In the genomic region with DNA sequence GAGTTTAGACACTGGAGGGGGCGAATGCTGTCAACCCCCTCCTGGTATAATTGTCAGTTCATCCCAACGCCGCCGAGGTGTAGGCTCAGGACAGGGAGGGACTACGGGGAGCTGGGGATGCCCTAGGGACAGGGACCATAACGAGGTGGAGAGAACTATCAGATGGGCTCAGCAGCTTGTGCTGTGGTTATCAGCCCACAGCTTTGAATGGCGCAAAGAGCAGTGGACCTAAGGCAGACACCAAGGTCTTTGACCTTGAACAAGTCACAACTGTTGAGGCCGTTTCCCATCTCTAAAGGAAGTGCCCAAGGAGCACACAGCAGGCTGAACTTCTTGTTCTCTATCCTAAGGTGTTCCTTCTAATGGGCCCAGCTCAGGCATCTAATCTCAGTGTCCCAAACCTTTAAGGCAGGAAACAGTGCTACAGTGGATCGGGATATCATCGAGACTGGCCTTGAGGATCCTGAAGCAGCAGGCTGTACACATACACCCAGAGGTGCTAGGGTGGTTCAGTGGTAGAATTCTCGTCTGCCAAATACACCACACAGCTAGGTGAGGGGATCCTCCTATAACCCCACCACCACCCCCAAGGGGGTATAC, we compare ENCODE assay signal across 6 cellular contexts. TPM values are rescaled to one million over a fixed set of nuclear protein-coding genes. Genes with fewer than 3 reads are reported as not detected.
DNase-seq lines count a peak whose midpoint lies in the region; ATAC-seq, FAIRE-seq and TF ChIP-seq lines count a peak whose summit lies in the region.

No MANE protein-coding gene starts in this region.

- H3K36me3 ChIP-seq in HepG2 (replicated peaks in 1 of 2; ENCODE audit: control insufficient read depth in 1 of 2, insufficient read depth in 2 of 2, low read length in 2 of 2), result peaks cover 21 to 27% of the 10 kb centered on the region in 2 experiments

- peaks cover 19% of the 10 kb centered on the region for H3K4me1 Mint-ChIP-seq in WTC11

- no peaks in the 10 kb centered on the region for H4K20me1 ChIP-seq in HepG2 (ENCODE audit: insufficient read depth, low read length)

- TF ChIP-seq RAD21 in HepG2 (CRISPR knock-in tag; IDR thresholded peaks at IDR 0.05), result no peak

- CTCF ChIA-PET in WTC11 (lab: Charles Lee) (interaction anchor here (0.6 to 4.5 kb wide), 31 partner anchors 10 to 252 kb away, joined by 3 to 74 read pairs (median 7); partner anchors contain the start of genes B3GAT3, BSCL2, C11orf98 and CSKMT), HepG2 (lab: Yijun Ruan, JAX; ENCODE audit: low intra/inter-chr PET ratio, low total read pairs) (interaction anchor here (3.1 kb wide), 1 partner anchor 20 kb away, joined by 14 read pairs; the partner anchor contains the start of genes EML3 and ROM1)

- H3K36me3 Mint-ChIP-seq in WTC11, result peaks cover 52% of the 10 kb centered on the region

- H3K27me3 ChIP-seq in HepG2 (ENCODE audit: control insufficient read depth in 1 of 2, insufficient read depth in 2 of 2, low read length in 2 of 2), result no peaks in the 10 kb centered on the region; a peak in 1 of 5 replicates

- BruUV-seq in HepG2 (replicated peaks; lab: Mats Ljungman, UMichigan), result no TSS peak

- no peaks in the 10 kb centered on the region; the same call in 1 of the 2 replicates for H3K27me3 Mint-ChIP-seq in WTC11 (ENCODE audit: low read depth)

- TF ChIP-seq CTCF in WTC11 (IDR thresholded peaks at IDR 0.05) (no peak), HepG2 (CRISPR knock-in tag; IDR thresholded peaks at IDR 0.05) (0 out of 2 replicates have a peak, but pooled peaks have one; percentile 17)

- peaks cover 45% of the 10 kb centered on the region for H3K4me1 ChIP-seq in HepG2 (ENCODE audit: insufficient read depth, low read length)

- H3K4me2 ChIP-seq in HepG2 (ENCODE audit: low read depth, low read length), result peak overlapping the region; percentile 86

- H3K27ac Mint-ChIP-seq in WTC11, result peak overlapping the region; percentile 91

- FAIRE-seq in HepG2 (lab: Jason Lieb, UNC), result no peak

- no peak for TF ChIP-seq POLR2A in HepG2 (IDR thresholded peaks at IDR 0.05; ENCODE audit: insufficient read depth in 1 of 2, low read depth in 2 of 2, low read length in 2 of 2)

- peak; percentile 2 for ATAC-seq in GM18499 (IDR thresholded peaks at IDR 0.05; ENCODE audit: insufficient read depth, unreplicated experiment)
- peak; percentile 10 for ATAC-seq in WTC11
- peak; percentile 38 for ATAC-seq in HepG2
- ATAC-seq in HG03439 (IDR thresholded peaks at IDR 0.05; ENCODE audit: unreplicated experiment), result no peak

- TF ChIP-seq EP300 in HepG2 (IDR thresholded peaks at IDR 0.05; ENCODE audit: low read depth in 2 of 2, low read length in 2 of 2) (no peak), HepG2 (CRISPR knock-in tag; IDR thresholded peaks at IDR 0.05; ENCODE audit: borderline replicate concordance) (no peak)

- peak overlapping the region; percentile 99 for H3K4me3 Mint-ChIP-seq in WTC11

- H3K9ac ChIP-seq in HepG2 (ENCODE audit: insufficient read depth, low read depth, low read length), result peak overlapping the region; percentile 60

- WGBS in HepG2 (ENCODE audit: low lambda C conversion rate), result 24% methylated on average over 9 of the region's 11 CpGs

- DNase-seq in WTC11 (ENCODE audit: low spot score), result no peak
- DNase-seq in HepG2 (ENCODE audit: low spot score), result no peak
- DNase-seq in DMS153 (lab: John Stamatoyannopoulos, UW), result no peak
- DNase-seq in RPMI8226, result no peak

- no peaks in the 10 kb centered on the region for H3K9me3 ChIP-seq in HepG2 (ENCODE audit: low read length)

- peak overlapping the region; percentile 62 for H3K27ac ChIP-seq in HepG2 (ENCODE audit: extremely low read length, insufficient read depth, low read length)

- POLR2A ChIA-PET in WTC11 (lab: Charles Lee), result interaction anchor here (0.6 to 3.1 kb wide), 36 partner anchors 8 to 255 kb away, joined by 3 to 53 read pairs (median 8); partner anchors contain the start of genes ASRGL1, B3GAT3, BSCL2 and C11orf98
- POLR2A ChIA-PET in HepG2 (lab: Yijun Ruan, JAX), result interaction anchor here (0.7 to 4.4 kb wide), 55 partner anchors 9 to 800 kb away, joined by 3 to 160 read pairs (median 8); partner anchors contain the start of genes AHNAK, B3GAT3, C11orf98 and CSKMT

- H3K9me3 Mint-ChIP-seq in WTC11, result no peaks in the 10 kb centered on the region

- in situ Hi-C loops in HepG2 (cut with HindIII; ENCODE audit: extremely low pct_ligation_motif_present, low pct_unique_long_range_greater_than_20kb), result no loop called here

- peak overlapping the region; percentile 27 to 71 (median 58); a peak in 5 of 6 replicates for H3K4me3 ChIP-seq in HepG2 (replicated peaks in 1 of 3; ENCODE audit: insufficient read depth in 1 of 3, low read depth in 2 of 3, low read length in 3 of 3)

- intact Hi-C loops in HepG2 (cut with micrococcal nuclease; ENCODE audit: unreplicated experiment), result loop anchor here (5.0 kb wide), 1 partner anchor 60 kb away; the partner anchor contains the start of gene INTS5

- peaks cover 18% of the 10 kb centered on the region for H3K79me2 ChIP-seq in HepG2 (ENCODE audit: insufficient read depth, low read length)

- H2AFZ ChIP-seq in HepG2 (ENCODE audit: low read length), result no peak overlapping the region

RNA-seq across cellular contexts. Expression of gene TUT1, which starts 1.0 kb away (rescaled TPM):
- total RNA-seq in WTC11 (2021) (35.3 to 40.0 TPM (median 37.3 TPM) in 3 replicates), HepG2 (2016; rRNA removed; fragmentation: Illumina TruSeq; extraction: Trizol) (8.5 and 9.7 TPM in 2 replicates)
- total RNA-seq in HepG2 (2016; cell fraction: cytosol; rRNA removed; fragmentation: Illumina TruSeq; extraction: Trizol; ENCODE audit: low read depth), result 2.2 and 4.6 TPM in 2 replicates
- total RNA-seq in HepG2 (2016; cell fraction: insoluble cytoplasmic fraction; rRNA removed; fragmentation: Illumina TruSeq; extraction: Trizol), result 6.9 and 10.1 TPM in 2 replicates
- total RNA-seq in HepG2 (2016; cell fraction: membrane; rRNA removed; fragmentation: Illumina TruSeq; extraction: Trizol), result 3.7 and 6.0 TPM in 2 replicates
- 8.1 and 9.3 TPM in 2 replicates for total RNA-seq in HepG2 (2016; cell fraction: nucleus; rRNA removed; fragmentation: Illumina TruSeq; extraction: Trizol)
- 14.3 and 17.5 TPM in 2 replicates for polyA plus RNA-seq in HepG2 (2011; rRNA removed)
- 6.3 and 8.4 TPM in 2 replicates for polyA plus RNA-seq in HepG2 (2011; cell fraction: cytosol; rRNA removed)
- 43.5 and 52.1 TPM in 2 replicates for polyA plus RNA-seq in HepG2 (2011; cell fraction: nucleus; rRNA removed)
- 13.1 and 14.1 TPM in 2 replicates for polyA plus RNA-seq in HepG2 (2012)
- 2.4 and 2.7 TPM in 2 replicates for polyA plus RNA-seq in HepG2 (2016; cell fraction: cytosol; fragmentation: Illumina TruSeq; extraction: Trizol; ENCODE audit: low read depth)
- polyA plus RNA-seq in HepG2 (2016; cell fraction: insoluble cytoplasmic fraction; fragmentation: Illumina TruSeq; extraction: Trizol; ENCODE audit: low read depth), result 7.0 and 9.3 TPM in 2 replicates
- polyA plus RNA-seq in HepG2 (2016; cell fraction: membrane; fragmentation: Illumina TruSeq; extraction: Trizol; ENCODE audit: low read depth), result 3.7 and 4.0 TPM in 2 replicates
- polyA plus RNA-seq in HepG2 (2016; cell fraction: nucleus; fragmentation: Illumina TruSeq; extraction: Trizol; ENCODE audit: insufficient read depth, low read depth), result 25.7 TPM in 2 replicates
- polyA minus RNA-seq in HepG2 (2011; rRNA and poly(A)+ RNA removed; ENCODE audit: low replicate concordance), result 12.6 and 15.7 TPM in 2 replicates
- 4.7 and 8.8 TPM in 2 replicates for polyA minus RNA-seq in HepG2 (2011; cell fraction: cytosol; rRNA and poly(A)+ RNA removed)
- polyA minus RNA-seq in HepG2 (2011; cell fraction: nucleus; rRNA and poly(A)+ RNA removed), result 3.9 and 9.4 TPM in 2 replicates

RNA-seq across cellular contexts. Expression of gene MTA2, which starts 9.3 kb away (rescaled TPM):
- total RNA-seq in WTC11 (2021) (101 to 115 TPM (median 103 TPM) in 3 replicates), HepG2 (2016; rRNA removed; fragmentation: Illumina TruSeq; extraction: Trizol) (58.1 and 70.0 TPM in 2 replicates)
- 7.1 and 9.5 TPM in 2 replicates for total RNA-seq in HepG2 (2016; cell fraction: cytosol; rRNA removed; fragmentation: Illumina TruSeq; extraction: Trizol; ENCODE audit: low read depth)
- 50.7 and 71.8 TPM in 2 replicates for total RNA-seq in HepG2 (2016; cell fraction: insoluble cytoplasmic fraction; rRNA removed; fragmentation: Illumina TruSeq; extraction: Trizol)
- total RNA-seq in HepG2 (2016; cell fraction: membrane; rRNA removed; fragmentation: Illumina TruSeq; extraction: Trizol), result 25.5 and 28.8 TPM in 2 replicates
- total RNA-seq in HepG2 (2016; cell fraction: nucleus; rRNA removed; fragmentation: Illumina TruSeq; extraction: Trizol), result 47.0 and 57.9 TPM in 2 replicates
- 14.0 and 16.8 TPM in 2 replicates for polyA plus RNA-seq in HepG2 (2011; rRNA removed)
- 9.2 and 10.6 TPM in 2 replicates for polyA plus RNA-seq in HepG2 (2011; cell fraction: cytosol; rRNA removed)
- 53.6 and 67.6 TPM in 2 replicates for polyA plus RNA-seq in HepG2 (2011; cell fraction: nucleus; rRNA removed)
- 30.7 and 30.9 TPM in 2 replicates for polyA plus RNA-seq in HepG2 (2012)
- polyA plus RNA-seq in HepG2 (2016; cell fraction: cytosol; fragmentation: Illumina TruSeq; extraction: Trizol; ENCODE audit: low read depth), result 4.0 and 4.5 TPM in 2 replicates
- 47.2 and 53.8 TPM in 2 replicates for polyA plus RNA-seq in HepG2 (2016; cell fraction: insoluble cytoplasmic fraction; fragmentation: Illumina TruSeq; extraction: Trizol; ENCODE audit: low read depth)
- polyA plus RNA-seq in HepG2 (2016; cell fraction: membrane; fragmentation: Illumina TruSeq; extraction: Trizol; ENCODE audit: low read depth), result 12.6 and 14.0 TPM in 2 replicates
- polyA plus RNA-seq in HepG2 (2016; cell fraction: nucleus; fragmentation: Illumina TruSeq; extraction: Trizol; ENCODE audit: insufficient read depth, low read depth), result 121 and 126 TPM in 2 replicates
- 21.5 and 102 TPM in 2 replicates for polyA minus RNA-seq in HepG2 (2011; rRNA and poly(A)+ RNA removed; ENCODE audit: low replicate concordance)
- polyA minus RNA-seq in HepG2 (2011; cell fraction: cytosol; rRNA and poly(A)+ RNA removed), result 11.9 and 14.7 TPM in 2 replicates
- 37.2 and 50.7 TPM in 2 replicates for polyA minus RNA-seq in HepG2 (2011; cell fraction: nucleus; rRNA and poly(A)+ RNA removed)

RNA-seq across cellular contexts. Expression of gene EEF1G, which starts 18.6 kb away (rescaled TPM):
- total RNA-seq in WTC11 (2021) (1,667 to 1,857 TPM (median 1,846 TPM) in 3 replicates), HepG2 (2016; rRNA removed; fragmentation: Illumina TruSeq; extraction: Trizol) (1,787 and 2,092 TPM in 2 replicates)
- 2,019 and 2,497 TPM in 2 replicates for total RNA-seq in HepG2 (2016; cell fraction: cytosol; rRNA removed; fragmentation: Illumina TruSeq; extraction: Trizol; ENCODE audit: low read depth)
- 1,856 and 2,038 TPM in 2 replicates for total RNA-seq in HepG2 (2016; cell fraction: insoluble cytoplasmic fraction; rRNA removed; fragmentation: Illumina TruSeq; extraction: Trizol)
- 4,333 and 4,899 TPM in 2 replicates for total RNA-seq in HepG2 (2016; cell fraction: membrane; rRNA removed; fragmentation: Illumina TruSeq; extraction: Trizol)
- total RNA-seq in HepG2 (2016; cell fraction: nucleus; rRNA removed; fragmentation: Illumina TruSeq; extraction: Trizol), result 776 and 846 TPM in 2 replicates
- 1,819 and 2,144 TPM in 2 replicates for polyA plus RNA-seq in HepG2 (2011; rRNA removed)
- polyA plus RNA-seq in HepG2 (2011; cell fraction: cytosol; rRNA removed), result 2,392 and 2,528 TPM in 2 replicates
- 525 and 588 TPM in 2 replicates for polyA plus RNA-seq in HepG2 (2011; cell fraction: nucleus; rRNA removed)
- 1,720 and 1,805 TPM in 2 replicates for polyA plus RNA-seq in HepG2 (2012)
- 2,631 and 2,980 TPM in 2 replicates for polyA plus RNA-seq in HepG2 (2016; cell fraction: cytosol; fragmentation: Illumina TruSeq; extraction: Trizol; ENCODE audit: low read depth)
- polyA plus RNA-seq in HepG2 (2016; cell fraction: insoluble cytoplasmic fraction; fragmentation: Illumina TruSeq; extraction: Trizol; ENCODE audit: low read depth), result 2,163 and 2,164 TPM in 2 replicates
- polyA plus RNA-seq in HepG2 (2016; cell fraction: membrane; fragmentation: Illumina TruSeq; extraction: Trizol; ENCODE audit: low read depth), result 4,391 and 4,816 TPM in 2 replicates
- 1,221 and 1,290 TPM in 2 replicates for polyA plus RNA-seq in HepG2 (2016; cell fraction: nucleus; fragmentation: Illumina TruSeq; extraction: Trizol; ENCODE audit: insufficient read depth, low read depth)
- 1,467 and 2,851 TPM in 2 replicates for polyA minus RNA-seq in HepG2 (2011; rRNA and poly(A)+ RNA removed; ENCODE audit: low replicate concordance)
- polyA minus RNA-seq in HepG2 (2011; cell fraction: cytosol; rRNA and poly(A)+ RNA removed), result 835 and 903 TPM in 2 replicates
- polyA minus RNA-seq in HepG2 (2011; cell fraction: nucleus; rRNA and poly(A)+ RNA removed), result 177 and 251 TPM in 2 replicates

RNA-seq across cellular contexts. Expression of gene EML3, which starts 20.3 kb away (rescaled TPM):
- total RNA-seq in WTC11 (2021), result 45.5 to 54.7 TPM (median 51.1 TPM) in 3 replicates
- total RNA-seq in HepG2 (2016; rRNA removed; fragmentation: Illumina TruSeq; extraction: Trizol), result 4.6 and 10.6 TPM in 2 replicates
- 5.0 and 5.5 TPM in 2 replicates for total RNA-seq in HepG2 (2016; cell fraction: cytosol; rRNA removed; fragmentation: Illumina TruSeq; extraction: Trizol; ENCODE audit: low read depth)
- total RNA-seq in HepG2 (2016; cell fraction: insoluble cytoplasmic fraction; rRNA removed; fragmentation: Illumina TruSeq; extraction: Trizol), result 4.2 and 9.0 TPM in 2 replicates
- total RNA-seq in HepG2 (2016; cell fraction: membrane; rRNA removed; fragmentation: Illumina TruSeq; extraction: Trizol), result 4.8 and 7.0 TPM in 2 replicates
- total RNA-seq in HepG2 (2016; cell fraction: nucleus; rRNA removed; fragmentation: Illumina TruSeq; extraction: Trizol), result 9.2 and 9.5 TPM in 2 replicates
- 12.3 and 16.6 TPM in 2 replicates for polyA plus RNA-seq in HepG2 (2011; rRNA removed)
- 7.8 and 7.9 TPM in 2 replicates for polyA plus RNA-seq in HepG2 (2011; cell fraction: cytosol; rRNA removed)
- polyA plus RNA-seq in HepG2 (2011; cell fraction: nucleus; rRNA removed), result 105 and 119 TPM in 2 replicates
- 14.9 and 16.7 TPM in 2 replicates for polyA plus RNA-seq in HepG2 (2012)
- polyA plus RNA-seq in HepG2 (2016; cell fraction: cytosol; fragmentation: Illumina TruSeq; extraction: Trizol; ENCODE audit: low read depth), result 1.3 and 2.0 TPM in 2 replicates
- 6.5 and 7.1 TPM in 2 replicates for polyA plus RNA-seq in HepG2 (2016; cell fraction: insoluble cytoplasmic fraction; fragmentation: Illumina TruSeq; extraction: Trizol; ENCODE audit: low read depth)
- polyA plus RNA-seq in HepG2 (2016; cell fraction: membrane; fragmentation: Illumina TruSeq; extraction: Trizol; ENCODE audit: low read depth), result 2.2 and 2.5 TPM in 2 replicates
- 33.3 and 38.2 TPM in 2 replicates for polyA plus RNA-seq in HepG2 (2016; cell fraction: nucleus; fragmentation: Illumina TruSeq; extraction: Trizol; ENCODE audit: insufficient read depth, low read depth)
- 14.6 and 43.9 TPM in 2 replicates for polyA minus RNA-seq in HepG2 (2011; rRNA and poly(A)+ RNA removed; ENCODE audit: low replicate concordance)
- polyA minus RNA-seq in HepG2 (2011; cell fraction: cytosol; rRNA and poly(A)+ RNA removed), result 3.8 and 6.3 TPM in 2 replicates
- 11.2 and 14.0 TPM in 2 replicates for polyA minus RNA-seq in HepG2 (2011; cell fraction: nucleus; rRNA and poly(A)+ RNA removed)

RNA-seq across cellular contexts. Expression of gene ROM1, which starts 20.7 kb away (rescaled TPM):
- total RNA-seq in WTC11 (2021) (0.78 to 1.6 TPM (median 0.94 TPM) in 3 replicates), HepG2 (2016; rRNA removed; fragmentation: Illumina TruSeq; extraction: Trizol) (1.8 and 2.4 TPM in 2 replicates)
- total RNA-seq in HepG2 (2016; cell fraction: cytosol; rRNA removed; fragmentation: Illumina TruSeq; extraction: Trizol; ENCODE audit: low read depth), result 2.8 and 4.2 TPM in 2 replicates
- total RNA-seq in HepG2 (2016; cell fraction: insoluble cytoplasmic fraction; rRNA removed; fragmentation: Illumina TruSeq; extraction: Trizol), result 2.9 and 3.2 TPM in 2 replicates
- 2.5 and 3.7 TPM in 2 replicates for total RNA-seq in HepG2 (2016; cell fraction: membrane; rRNA removed; fragmentation: Illumina TruSeq; extraction: Trizol)
- total RNA-seq in HepG2 (2016; cell fraction: nucleus; rRNA removed; fragmentation: Illumina TruSeq; extraction: Trizol), result 1.0 and 2.0 TPM in 2 replicates
- 1.2 and 1.6 TPM in 2 replicates for polyA plus RNA-seq in HepG2 (2011; rRNA removed)
- polyA plus RNA-seq in HepG2 (2011; cell fraction: cytosol; rRNA removed), result 1.3 and 1.4 TPM in 2 replicates
- 1.5 and 1.6 TPM in 2 replicates for polyA plus RNA-seq in HepG2 (2011; cell fraction: nucleus; rRNA removed)
- 1.0 and 1.8 TPM in 2 replicates for polyA plus RNA-seq in HepG2 (2012)
- polyA plus RNA-seq in HepG2 (2016; cell fraction: cytosol; fragmentation: Illumina TruSeq; extraction: Trizol; ENCODE audit: low read depth), result 3.0 and 3.4 TPM in 2 replicates
- polyA plus RNA-seq in HepG2 (2016; cell fraction: insoluble cytoplasmic fraction; fragmentation: Illumina TruSeq; extraction: Trizol; ENCODE audit: low read depth), result 1.7 and 1.9 TPM in 2 replicates
- polyA plus RNA-seq in HepG2 (2016; cell fraction: membrane; fragmentation: Illumina TruSeq; extraction: Trizol; ENCODE audit: low read depth), result 4.9 and 5.0 TPM in 2 replicates
- polyA plus RNA-seq in HepG2 (2016; cell fraction: nucleus; fragmentation: Illumina TruSeq; extraction: Trizol; ENCODE audit: insufficient read depth, low read depth), result 1.8 and 3.1 TPM in 2 replicates
- polyA minus RNA-seq in HepG2 (2011; rRNA and poly(A)+ RNA removed; ENCODE audit: low replicate concordance), result 0.92 and 3.5 TPM in 2 replicates
- polyA minus RNA-seq in HepG2 (2011; cell fraction: cytosol; rRNA and poly(A)+ RNA removed), result not detected in 2 replicates
- polyA minus RNA-seq in HepG2 (2011; cell fraction: nucleus; rRNA and poly(A)+ RNA removed), result 0.39 TPM in 1 of 2 replicates, not detected in the other
